14 cellular contexts compared by ENCODE assay signal in genomic region chr12:45050331-45050750, GRCh38. TPM values are rescaled to one million over a fixed set of nuclear protein-coding genes. Genes with fewer than 3 reads are reported as not detected.
DNase-seq lines count a peak whose midpoint lies in the region; ATAC-seq and TF ChIP-seq lines count a peak whose summit lies in the region.
"Had no signal": no experiment of that assay in that cellular context is flagged by ENCODE, and none has a peak within 500 bp of the region (broad histone marks: within the 10 kb centered on the region; RNA-seq: fewer than 3 reads in every experiment).

No MANE protein-coding gene starts in this region.

- no peak for TF ChIP-seq POLR2A in breast epithelium (IDR thresholded peaks at IDR 0.05)

- H3K27me3 ChIP-seq in breast epithelium (peaks cover 0 to 20% of the 10 kb centered on the region in 2 donors), endodermal cell (ENCODE audit: control insufficient read depth, insufficient read depth, low read length, poor library complexity, severe bottlenecking) (peaks cover 76% of the 10 kb centered on the region), upper lobe of right lung (peaks cover 44% of the 10 kb centered on the region)
- H3K27me3 ChIP-seq: ovary had no signal

- H3K36me3 Mint-ChIP-seq in MCF 10A (ENCODE audit: insufficient read depth, unreplicated experiment) (no peaks in the 10 kb centered on the region), endodermal cell (ENCODE audit: low read depth) (no peaks in the 10 kb centered on the region)
- no peaks in the 10 kb centered on the region for H3K36me3 Mint-ChIP-seq in activated T-helper 17 cell treated with anti-CD3 and anti-CD28 coated beads, Interleukin-2, amount 50 U/mL, for 72 hours (ENCODE audit: low read depth)
- H3K36me3 Mint-ChIP-seq: activated naive CD4-positive, alpha-beta T cell treated with anti-CD3 and anti-CD28 coated beads, Interleukin-2, amount 50 U/mL, for 24 hours had no signal

- H3K9ac ChIP-seq in endodermal cell (ENCODE audit: extremely low read depth, low read length, poor library complexity, severe bottlenecking) = no peak overlapping the region

- H3K27me3 Mint-ChIP-seq in MCF 10A (ENCODE audit: insufficient read depth, unreplicated experiment) (peaks cover 88% of the 10 kb centered on the region), endodermal cell (ENCODE audit: insufficient read depth) (peaks cover 74% of the 10 kb centered on the region)
- H3K27me3 Mint-ChIP-seq in activated T-helper 17 cell treated with anti-CD3 and anti-CD28 coated beads, Interleukin-2, amount 50 U/mL, for 72 hours = peaks cover 42% of the 10 kb centered on the region

- no peaks in the 10 kb centered on the region for H3K36me3 ChIP-seq in breast epithelium
- no peaks in the 10 kb centered on the region for H3K36me3 ChIP-seq in endodermal cell (ENCODE audit: control insufficient read depth, insufficient read depth, low read length)
- H3K36me3 ChIP-seq in mesodermal cell (ENCODE audit: control insufficient read depth, insufficient read depth, low read length) = no peaks in the 10 kb centered on the region
- no peaks in the 10 kb centered on the region for H3K36me3 ChIP-seq in upper lobe of right lung
- H3K36me3 ChIP-seq: ovary had no signal

- H3K9me3 ChIP-seq in breast epithelium (no peaks in the 10 kb centered on the region), endodermal cell (ENCODE audit: control insufficient read depth, low read length) (no peaks in the 10 kb centered on the region), mesodermal cell (ENCODE audit: control insufficient read depth, low read length) (no peaks in the 10 kb centered on the region), upper lobe of right lung (no peaks in the 10 kb centered on the region)
- H3K9me3 ChIP-seq: ovary had no signal

- H3K4me3 ChIP-seq in breast epithelium (peak overlapping the region; percentile 37 to 73 (median 62)), endodermal cell (ENCODE audit: low read length) (peak overlapping the region; percentile 86), mesodermal cell (ENCODE audit: extremely low read depth, insufficient read depth, low read length, poor library complexity, severe bottlenecking) (peak overlapping the region; percentile 49), upper lobe of right lung (no peak overlapping the region)
- H3K4me3 ChIP-seq: ovary had no signal

- H3K4me1 Mint-ChIP-seq in MCF 10A (ENCODE audit: insufficient read depth, unreplicated experiment) = no peaks in the 10 kb centered on the region
- peaks cover 6% of the 10 kb centered on the region for H3K4me1 Mint-ChIP-seq in endodermal cell
- H3K4me1 Mint-ChIP-seq in activated T-helper 17 cell treated with anti-CD3 and anti-CD28 coated beads, Interleukin-2, amount 50 U/mL, for 72 hours = no peaks in the 10 kb centered on the region
- H3K4me1 Mint-ChIP-seq: activated naive CD4-positive, alpha-beta T cell treated with anti-CD3 and anti-CD28 coated beads, Interleukin-2, amount 50 U/mL, for 24 hours had no signal

- H3K27ac ChIP-seq in breast epithelium (peak overlapping the region in 1 of 2 donors; percentile 72), endodermal cell (ENCODE audit: low read depth, low read length) (no peak overlapping the region), mesodermal cell (ENCODE audit: low read depth, low read length, severe bottlenecking) (no peak overlapping the region), upper lobe of right lung (no peak overlapping the region)
- H3K27ac ChIP-seq: ovary had no signal

- BruUV-seq in MCF 10A (replicated peaks; lab: Mats Ljungman, UMichigan) = no TSS peak

- TF ChIP-seq CTCF in breast epithelium (IDR thresholded peaks at IDR 0.05) = no peak
- TF ChIP-seq CTCF in MCF 10A (IDR thresholded peaks at IDR 0.05; ENCODE audit: unreplicated experiment) = no peak
- no peak for TF ChIP-seq CTCF in endodermal cell (conservative IDR thresholded peaks at IDR 0.05)
- TF ChIP-seq CTCF in upper lobe of right lung (IDR thresholded peaks at IDR 0.05) = no peak

- DNase-seq in breast epithelium (ENCODE audit: low spot score in 2 of 2) (no peak), MCF 10A (ENCODE audit: unreplicated experiment) (no peak), endodermal cell (peak; percentile 87), upper lobe of right lung (no peak), NCI-H2081 (lab: John Stamatoyannopoulos, UW) (no peak)
- DNase-seq: activated CD4-positive, alpha-beta T cell treated with anti-CD3 and anti-CD28 coated beads for 4 hours; GDM1; ovary had no signal

- no peak overlapping the region for H3K4me3 Mint-ChIP-seq in MCF 10A (ENCODE audit: unreplicated experiment)
- H3K4me3 Mint-ChIP-seq in endodermal cell = peak overlapping the region; percentile 67
- no peak overlapping the region for H3K4me3 Mint-ChIP-seq in activated T-helper 17 cell treated with anti-CD3 and anti-CD28 coated beads, Interleukin-2, amount 50 U/mL, for 72 hours
- H3K4me3 Mint-ChIP-seq: activated naive CD4-positive, alpha-beta T cell treated with anti-CD3 and anti-CD28 coated beads, Interleukin-2, amount 50 U/mL, for 24 hours had no signal

- H3K27ac Mint-ChIP-seq in MCF 10A (ENCODE audit: low read depth, unreplicated experiment) (no peak overlapping the region), endodermal cell (no peak overlapping the region)
- H3K27ac Mint-ChIP-seq in activated T-helper 17 cell treated with anti-CD3 and anti-CD28 coated beads, Interleukin-2, amount 50 U/mL, for 72 hours = no peak overlapping the region
- H3K27ac Mint-ChIP-seq: activated naive CD4-positive, alpha-beta T cell treated with anti-CD3 and anti-CD28 coated beads, Interleukin-2, amount 50 U/mL, for 24 hours had no signal

- CTCF ChIA-PET in MCF 10A (lab: Yijun Ruan, JAX) = interaction anchor here (0.6 to 0.7 kb wide), 3 partner anchors 11 to 1344 kb away, joined by 3 to 4 read pairs (median 3); no protein-coding TSS in a partner anchor

- WGBS in endodermal cell (ENCODE audit: insufficient coverage in 1 of 2, insufficient read length in 1 of 2), 2 experiments = 2% methylated on average over 20 to 38 of the region's 38 CpGs
- 1% methylated on average over 27 to 33 of the region's 38 CpGs for WGBS in mesodermal cell (ENCODE audit: insufficient coverage in 2 of 2), 2 experiments

- ATAC-seq in upper lobe of right lung (peak; percentile 25), HG03521 (IDR thresholded peaks at IDR 0.05; ENCODE audit: unreplicated experiment) (no peak)
- no peak for ATAC-seq in activated T-helper 17 cell treated with anti-CD3 and anti-CD28 coated beads, Interleukin-2, amount 50 U/mL, for 72 hours (replicated peaks)

- POLR2A ChIA-PET in MCF 10A (lab: Yijun Ruan, JAX) = no interaction called here

- H3K9me3 Mint-ChIP-seq in MCF 10A (ENCODE audit: unreplicated experiment) (no peaks in the 10 kb centered on the region), endodermal cell (no peaks in the 10 kb centered on the region)
- no peaks in the 10 kb centered on the region for H3K9me3 Mint-ChIP-seq in activated T-helper 17 cell treated with anti-CD3 and anti-CD28 coated beads, Interleukin-2, amount 50 U/mL, for 72 hours
- H3K9me3 Mint-ChIP-seq: activated naive CD4-positive, alpha-beta T cell treated with anti-CD3 and anti-CD28 coated beads, Interleukin-2, amount 50 U/mL, for 24 hours had no signal

- intact Hi-C loops in breast epithelium (cut with DNase I; ENCODE audit: low total_unique reads) = no loop called here
- intact Hi-C loops in MCF 10A (cut with micrococcal nuclease) = no loop called here
- intact Hi-C loops in upper lobe of right lung (cut with DNase I) = no loop called here

- H3K4me1 ChIP-seq in breast epithelium (no peaks in the 10 kb centered on the region), endodermal cell (ENCODE audit: control insufficient read depth, insufficient read depth, low read length) (no peaks in the 10 kb centered on the region), mesodermal cell (ENCODE audit: control insufficient read depth, insufficient read depth, low read length, poor library complexity, severe bottlenecking) (peaks cover 4% of the 10 kb centered on the region), upper lobe of right lung (no peaks in the 10 kb centered on the region)

RNA-seq across cellular contexts. Expression of gene DBX2, which starts 0.6 kb away (rescaled TPM):
- total RNA-seq in breast epithelium = under 1 TPM; 0.32 to 0.73 (median 0.33) TPM
- not detected in 2 replicates for total RNA-seq in MCF 10A (2022)
- not detected for total RNA-seq in endodermal cell
- 0.14 TPM for polyA plus RNA-seq in endodermal cell (2013, experiment 1 of 2)
- polyA plus RNA-seq in endodermal cell (2013, experiment 2 of 2) = not detected
- not detected for polyA plus RNA-seq in mesodermal cell (2013, experiment 1 of 2)
- 0.10 TPM for polyA plus RNA-seq in mesodermal cell (2013, experiment 2 of 2)
- total RNA-seq in upper lobe of right lung = not detected
- not detected for total RNA-seq in activated T-helper 17 cell treated with anti-CD3 and anti-CD28 coated beads, Interleukin-2, amount 50 U/mL, for 72 hours
- total RNA-seq: NCI-H460, ovary, SK-MEL-5 had no signal
